9 cellular contexts compared by ENCODE assay signal in genomic region chr14:32073537-32074189, GRCh38. TPM values are rescaled to one million over a fixed set of nuclear protein-coding genes. Genes with fewer than 3 reads are reported as not detected.
DNase-seq lines count a peak whose midpoint lies in the region; ATAC-seq and TF ChIP-seq lines count a peak whose summit lies in the region.
"Had no signal": no experiment of that assay in that cellular context is flagged by ENCODE, and none has a peak within 500 bp of the region (broad histone marks: within the 10 kb centered on the region; RNA-seq: fewer than 3 reads in every experiment).

No MANE protein-coding gene starts in this region.

- H3K4me1 ChIP-seq in neuronal stem cell (ENCODE audit: control insufficient read depth in 2 of 2, insufficient read depth in 1 of 2, low read depth in 1 of 2, low read length in 2 of 2) = peaks cover 0 to 3% of the 10 kb centered on the region in 2 donors

- no peak overlapping the region for H2BK15ac ChIP-seq in neuronal stem cell (ENCODE audit: low read length)

- H3K27ac Mint-ChIP-seq in stimulated activated memory B cell treated with anti-CD40 and anti-IgM and Interleukin-4, amounts not matched to agents 10 μg/mL and 1 μg/mL and 100 μg/mL, for 72 hours = no peak overlapping the region

- peak; percentile 34 for ATAC-seq in HG02973 (IDR thresholded peaks at IDR 0.05; ENCODE audit: unreplicated experiment)
- no peak for ATAC-seq in stimulated activated memory B cell treated with anti-CD40 and anti-IgM and Interleukin-4, amounts not matched to agents 10 μg/mL and 1 μg/mL and 100 μg/mL, for 72 hours

- TF ChIP-seq POLR2A in erythroblast (IDR thresholded peaks at IDR 0.05; ENCODE audit: low read length) = no peak

- peaks cover 4% of the 10 kb centered on the region for H3K79me1 ChIP-seq in neuronal stem cell (ENCODE audit: low read depth, low read length)

- H2AK5ac ChIP-seq in neuronal stem cell (ENCODE audit: low read depth, low read length) = no peak overlapping the region

- peaks cover 0 to 13% (median 0%) of the 10 kb centered on the region in 3 experiments for H3K27me3 ChIP-seq in neuronal stem cell (ENCODE audit: control insufficient read depth in 3 of 3, insufficient read depth in 3 of 3, low read depth in 1 of 3, low read length in 3 of 3)
- H3K27me3 ChIP-seq: BLaER1 treated with 17β-estradiol and CSF1 and Interleukin-3, amounts not matched to agents 10 nM and 100 nM had no signal

- no peak overlapping the region for H2BK120ac ChIP-seq in neuronal stem cell (ENCODE audit: low read depth, low read length)

- no peak overlapping the region for H4K91ac ChIP-seq in neuronal stem cell (ENCODE audit: low read depth, low read length, poor library complexity)

- H2BK5ac ChIP-seq in neuronal stem cell (ENCODE audit: low read length) = no peak overlapping the region

- no peak overlapping the region for H3K14ac ChIP-seq in neuronal stem cell (ENCODE audit: low read length)

- DNase-seq in SIG-M5 treated with dmso at 0.1 percent for 504 hours (lab: John Stamatoyannopoulos, UW; ENCODE audit: unreplicated experiment) (peak; percentile 79), SIG-M5 (lab: John Stamatoyannopoulos, UW) (no peak), NCI-H226 (peak; percentile 61), erythroblast (lab: John Stamatoyannopoulos, UW) (peak; percentile 78 to 88), neuronal stem cell (ENCODE audit: low spot score) (peak; percentile 62)
- peak; percentile 35 for DNase-seq in activated CD4-positive, CD25-positive, alpha-beta regulatory T cell treated with anti-CD3 and anti-CD28 coated beads, Interleukin-2, amount 50 U/mL, for 16 hours (ENCODE audit: low read depth, low spot score)

- peaks cover 17% of the 10 kb centered on the region for H3K4me1 Mint-ChIP-seq in stimulated activated memory B cell treated with anti-CD40 and anti-IgM and Interleukin-4, amounts not matched to agents 10 μg/mL and 1 μg/mL and 100 μg/mL, for 72 hours

- H3K9me3 Mint-ChIP-seq in stimulated activated memory B cell treated with anti-CD40 and anti-IgM and Interleukin-4, amounts not matched to agents 10 μg/mL and 1 μg/mL and 100 μg/mL, for 72 hours = no peaks in the 10 kb centered on the region

- H3K4me2 ChIP-seq in neuronal stem cell (ENCODE audit: insufficient read depth, low read length, poor library complexity, severe bottlenecking) = no peak overlapping the region

- no peak overlapping the region for H3K23ac ChIP-seq in neuronal stem cell (ENCODE audit: low read depth, low read length, poor library complexity)

- H3K9me3 ChIP-seq in neuronal stem cell (replicated peaks in 1 of 2; ENCODE audit: control insufficient read depth in 2 of 2, insufficient read depth in 1 of 2, low read depth in 1 of 2, low read length in 2 of 2) = no peaks in the 10 kb centered on the region
- H3K9me3 ChIP-seq: BLaER1 treated with 17β-estradiol and CSF1 and Interleukin-3, amounts not matched to agents 10 nM and 100 nM had no signal

- no peak overlapping the region for H2BK12ac ChIP-seq in neuronal stem cell (ENCODE audit: low read length)

- no peak overlapping the region for H2AFZ ChIP-seq in neuronal stem cell (ENCODE audit: low read length)

- H3K4ac ChIP-seq in neuronal stem cell (ENCODE audit: low read length) = no peak overlapping the region

- H3K27me3 Mint-ChIP-seq in stimulated activated memory B cell treated with anti-CD40 and anti-IgM and Interleukin-4, amounts not matched to agents 10 μg/mL and 1 μg/mL and 100 μg/mL, for 72 hours = no peaks in the 10 kb centered on the region

- WGBS in neuronal stem cell (ENCODE audit: extremely low coverage in 2 of 2, insufficient read length in 2 of 2, insufficient replicate concordance in 1 of 2), 2 donors = no CpG with 5 or more reads among the region's 6 CpGs

- H3K4me3 Mint-ChIP-seq in stimulated activated memory B cell treated with anti-CD40 and anti-IgM and Interleukin-4, amounts not matched to agents 10 μg/mL and 1 μg/mL and 100 μg/mL, for 72 hours = no peak overlapping the region

- H3K27ac ChIP-seq in neuronal stem cell (replicated peaks; ENCODE audit: low read length) = no peak overlapping the region
- H3K27ac ChIP-seq: BLaER1 treated with 17β-estradiol and CSF1 and Interleukin-3, amounts not matched to agents 10 nM and 100 nM had no signal

- H3K36me3 Mint-ChIP-seq in stimulated activated memory B cell treated with anti-CD40 and anti-IgM and Interleukin-4, amounts not matched to agents 10 μg/mL and 1 μg/mL and 100 μg/mL, for 72 hours = no peaks in the 10 kb centered on the region

- no peak overlapping the region for H3K9ac ChIP-seq in neuronal stem cell (ENCODE audit: low read depth, low read length, poor library complexity)

- no peak overlapping the region for H3K4me3 ChIP-seq in neuronal stem cell (ENCODE audit: low read length in 2 of 2)

- H3K36me3 ChIP-seq in neuronal stem cell (replicated peaks in 1 of 2; ENCODE audit: control insufficient read depth in 2 of 2, insufficient read depth in 2 of 2, low read length in 2 of 2) = no peaks in the 10 kb centered on the region
- H3K36me3 ChIP-seq: BLaER1 treated with 17β-estradiol and CSF1 and Interleukin-3, amounts not matched to agents 10 nM and 100 nM had no signal

- no peak overlapping the region for H4K8ac ChIP-seq in neuronal stem cell (ENCODE audit: low read depth, low read length)

- H3K18ac ChIP-seq in neuronal stem cell (ENCODE audit: low read length) = no peak overlapping the region

RNA-seq across cellular contexts. Expression of gene ARHGAP5, which starts 3.4 kb away (rescaled TPM):
- polyA plus RNA-seq in neuronal stem cell (2013, experiment 1 of 2) = 49.9 TPM
- 53.6 TPM for polyA plus RNA-seq in neuronal stem cell (2013, experiment 2 of 2)
